In genomic region chr20:38962898-38963484, GRCh38 we compare ENCODE assay signal across 8 cellular contexts. TPM values are rescaled to one million over a fixed set of nuclear protein-coding genes. Genes with fewer than 3 reads are reported as not detected.
DNase-seq lines count a peak whose midpoint lies in the region; ATAC-seq and TF ChIP-seq lines count a peak whose summit lies in the region.

No MANE protein-coding gene starts in this region.

- H3K27me3 Mint-ChIP-seq in brain, result peaks cover 10% of the 10 kb centered on the region

- H3K9me3 ChIP-seq in BLaER1 (no peaks in the 10 kb centered on the region), mucosa of rectum (ENCODE audit: control insufficient read depth in 2 of 2, low read length in 2 of 2) (no peaks in the 10 kb centered on the region)

- H3K36me3 ChIP-seq in BLaER1, result peaks cover 19% of the 10 kb centered on the region
- peaks cover 0 to 5% of the 10 kb centered on the region in 2 donors for H3K36me3 ChIP-seq in mucosa of rectum (ENCODE audit: control insufficient read depth in 2 of 2, insufficient read depth in 2 of 2, low read length in 2 of 2)

- H3K4me3 ChIP-seq in BLaER1 (peak overlapping the region; percentile 91), LNCaP clone FGC (ENCODE audit: low read depth, low read length) (peak overlapping the region; percentile 100), mucosa of rectum (ENCODE audit: low read length in 2 of 2) (peak overlapping the region; percentile 74 to 95)

- H3K9me3 Mint-ChIP-seq in brain, result no peaks in the 10 kb centered on the region

- H3K27ac Mint-ChIP-seq in brain, result peak overlapping the region; percentile 95 to 98 (median 96)

- DNase-seq in LNCaP clone FGC (ENCODE audit: low read depth), result no peak
- DNase-seq in GOT3 (lab: John Stamatoyannopoulos, UW), result no peak
- no peak for DNase-seq in occipital lobe (lab: John Stamatoyannopoulos, UW)

- H3K4me1 Mint-ChIP-seq in brain, result peaks cover 26% of the 10 kb centered on the region

- H4K20me1 ChIP-seq in BLaER1, result 0 out of 2 replicates have a peak, but pooled peaks cover 13% of the 10 kb centered on the region

- peak overlapping the region; percentile 96 for H3K27ac ChIP-seq in BLaER1
- H3K27ac ChIP-seq in mucosa of rectum (ENCODE audit: low read depth in 2 of 2, low read length in 2 of 2), result peak overlapping the region; percentile 90 to 92

- H3K4me2 ChIP-seq in BLaER1, result peak overlapping the region; percentile 85

- no peaks in the 10 kb centered on the region for H3K27me3 ChIP-seq in BLaER1
- H3K27me3 ChIP-seq in mucosa of rectum (ENCODE audit: control insufficient read depth in 2 of 2, insufficient read depth in 2 of 2, low read length in 2 of 2), result no peaks in the 10 kb centered on the region

- ATAC-seq in HG03460 (IDR thresholded peaks at IDR 0.05; ENCODE audit: unreplicated experiment) (no peak), HG02885 (IDR thresholded peaks at IDR 0.05; ENCODE audit: poor library complexity, unreplicated experiment) (no peak)

- H3K36me3 Mint-ChIP-seq in brain, result peaks cover 14% of the 10 kb centered on the region

- H3K4me1 ChIP-seq in BLaER1 (peaks cover 19% of the 10 kb centered on the region), mucosa of rectum (ENCODE audit: control insufficient read depth in 2 of 2, insufficient read depth in 2 of 2, low read length in 2 of 2) (peaks cover 12 to 22% of the 10 kb centered on the region in 2 donors)

- H3K9ac ChIP-seq in BLaER1 (peak overlapping the region; percentile 91), mucosa of rectum (ENCODE audit: low read depth in 1 of 2, low read length in 2 of 2) (peak overlapping the region; percentile 81 to 93)

- H3K4me3 Mint-ChIP-seq in brain, result peak overlapping the region; percentile 95 to 99 (median 96)

- TF ChIP-seq CTCF in LNCaP clone FGC (IDR thresholded peaks at IDR 0.05; ENCODE audit: control insufficient read depth, extremely low read depth, insufficient read depth) (no peak), brain (conservative IDR thresholded peaks at IDR 0.05) (no peak)

RNA-seq across cellular contexts. Expression of gene DHX35, which starts 0.8 kb away (rescaled TPM):
- 9.7 TPM for polyA plus RNA-seq in brain (ENCODE audit: insufficient read depth, low read depth, low replicate concordance)
- 12.6 TPM for total RNA-seq in occipital lobe

RNA-seq across cellular contexts. Expression of gene FAM83D, which starts 36.8 kb away (rescaled TPM):
- 30.7 TPM for polyA plus RNA-seq in brain (ENCODE audit: insufficient read depth, low read depth, low replicate concordance)
- total RNA-seq in occipital lobe, result 1.7 TPM
